8 cellular contexts compared by ENCODE assay signal in the genomic region with DNA sequence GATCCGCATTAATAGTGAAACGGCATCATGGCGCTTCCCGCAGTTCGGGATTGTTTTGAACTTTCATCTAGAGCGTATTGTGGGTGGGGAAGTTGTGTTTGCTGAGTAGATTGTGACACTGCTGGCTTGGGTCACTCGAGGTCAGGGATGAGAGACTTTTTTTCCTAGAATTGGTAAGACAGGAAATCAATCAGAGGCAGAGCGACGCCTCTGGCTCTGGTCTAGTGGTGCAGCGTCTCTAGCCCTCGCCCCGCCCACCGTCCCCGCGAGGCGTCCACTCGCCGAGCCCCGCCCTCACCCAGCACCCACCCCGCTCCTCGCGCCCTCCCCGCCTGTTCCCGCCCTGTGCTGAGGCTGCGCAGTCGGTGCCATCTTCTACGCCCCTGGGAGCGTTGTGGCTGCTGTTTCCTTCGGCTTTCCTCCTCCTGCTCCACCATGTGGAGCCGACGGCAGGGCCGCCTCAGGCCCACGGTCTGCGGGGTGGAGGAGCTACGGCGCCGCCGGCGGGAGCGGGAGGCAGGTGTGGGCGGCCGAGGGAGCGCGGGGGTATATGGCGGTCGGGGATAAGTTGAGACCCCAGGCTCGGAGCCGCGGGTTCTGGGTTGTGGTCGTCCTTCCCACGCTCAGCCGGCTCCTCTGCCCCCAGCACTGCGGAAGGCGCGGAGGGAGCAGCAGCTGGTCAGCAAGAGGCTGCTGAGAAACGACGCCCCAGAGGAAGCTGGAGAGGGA. TPM values are rescaled to one million over a fixed set of nuclear protein-coding genes. Genes with fewer than 3 reads are reported as not detected.
DNase-seq lines count a peak whose midpoint lies in the region; TF ChIP-seq lines count a peak whose summit lies in the region.

Gene TMCO6 (plus strand): TSS at position 359 of the 729 bp plus-strand sequence. CDS start 77 bp downstream, at position 436.

- peaks cover 19% of the 10 kb centered on the region for H3K36me3 Mint-ChIP-seq in activated naive CD4-positive, alpha-beta T cell treated with anti-CD3 and anti-CD28 coated beads, Interleukin-2, amount 10 ng/mL, durations not matched to agents 7 days and 5 days

- H3K27me3 Mint-ChIP-seq in activated naive CD4-positive, alpha-beta T cell treated with anti-CD3 and anti-CD28 coated beads, Interleukin-2, amount 10 ng/mL, durations not matched to agents 7 days and 5 days = peaks cover 14% of the 10 kb centered on the region

- TF ChIP-seq CTCF in GM06990 (IDR thresholded peaks at IDR 0.05; ENCODE audit: insufficient read depth, low read length, poor library complexity, severe bottlenecking) (peak; percentile 64), HFF-Myc (IDR thresholded peaks at IDR 0.05; ENCODE audit: low read depth, low read length, missing control alignments) (peak; percentile 39)

- peak within 1 kb of the TSS; percentile 95 for H3K27ac Mint-ChIP-seq in activated naive CD4-positive, alpha-beta T cell treated with anti-CD3 and anti-CD28 coated beads, Interleukin-2, amount 10 ng/mL, durations not matched to agents 7 days and 5 days

- peaks cover 44% of the 10 kb centered on the region for H3K4me1 Mint-ChIP-seq in activated naive CD4-positive, alpha-beta T cell treated with anti-CD3 and anti-CD28 coated beads, Interleukin-2, amount 10 ng/mL, durations not matched to agents 7 days and 5 days

- CTCF ChIA-PET in activated naive CD4-positive, alpha-beta T cell treated with anti-CD3 and anti-CD28 coated beads, Interleukin-2, amount 10 ng/mL, durations not matched to agents 7 days and 5 days (lab: Charles Lee) = interaction anchor here (0.6 to 1.4 kb wide), 5 partner anchors 8 to 294 kb away, joined by 3 to 5 read pairs (median 3); partner anchors contain the start of genes EIF4EBP3, IK and NDUFA2

- no peaks in the 10 kb centered on the region for H3K9me3 Mint-ChIP-seq in activated naive CD4-positive, alpha-beta T cell treated with anti-CD3 and anti-CD28 coated beads, Interleukin-2, amount 10 ng/mL, durations not matched to agents 7 days and 5 days

- H3K4me3 Mint-ChIP-seq in activated naive CD4-positive, alpha-beta T cell treated with anti-CD3 and anti-CD28 coated beads, Interleukin-2, amount 10 ng/mL, durations not matched to agents 7 days and 5 days = peak within 1 kb of the TSS; percentile 91

- no peaks in the 10 kb centered on the region for H3K27me3 ChIP-seq in GM06990 (replicated peaks; ENCODE audit: control insufficient read depth, insufficient read depth, low read length)

- peak; percentile 96 for DNase-seq in GM06990 (ENCODE audit: extremely low read depth, insufficient read length)
- peak; percentile 77 for DNase-seq in HFF-Myc (ENCODE audit: extremely low read depth, low read depth)
- peak; percentile 94 for DNase-seq in NAMALWA (ENCODE audit: low spot score)
- peak; percentile 88 for DNase-seq in SK-N-DZ (ENCODE audit: low spot score)
- DNase-seq in activated naive CD4-positive, alpha-beta T cell treated with anti-CD3 and anti-CD28 coated beads, Interleukin-2, amount 10 ng/mL, durations not matched to agents 7 days and 5 days = peak; percentile 98
- DNase-seq in globus pallidus (ENCODE audit: low spot score) = peak; percentile 96
- peak; percentile 94 for DNase-seq in occipital lobe (lab: John Stamatoyannopoulos, UW)

- H3K27ac ChIP-seq in temporal lobe (ENCODE audit: low read depth, low read length) = peak within 1 kb of the TSS; percentile 83

- H3K4me3 ChIP-seq in GM06990 (replicated peaks; ENCODE audit: low read depth, low read length) = peak within 1 kb of the TSS; percentile 93
- peak within 1 kb of the TSS; percentile 65 for H3K4me3 ChIP-seq in HFF-Myc (replicated peaks; ENCODE audit: low read depth, low read length)

- peaks cover 8% of the 10 kb centered on the region for H3K36me3 ChIP-seq in GM06990 (ENCODE audit: control insufficient read depth, insufficient read depth, low read length)

RNA-seq across cellular contexts. Expression of gene TMCO6, which starts in this region (rescaled TPM):
- polyA plus RNA-seq in SK-N-DZ (2014; cell fraction: cytosol; rRNA removed) = 56.5 and 61.6 TPM in 2 replicates
- polyA plus RNA-seq in SK-N-DZ (2014; cell fraction: nucleus; rRNA removed) = 245 and 328 TPM in 2 replicates
- total RNA-seq in occipital lobe (7.5 TPM), temporal lobe (9.3 TPM)

Comparison
In these comparisons a context has a peak if more than half of its experiments do, and no peak if none do; other contexts are left out.
1. Peak in every context shown above with its lines: DNase-seq, H3K4me3 ChIP-seq and H3K27ac ChIP-seq.